8 cellular contexts compared by ENCODE assay signal in the genomic region with DNA sequence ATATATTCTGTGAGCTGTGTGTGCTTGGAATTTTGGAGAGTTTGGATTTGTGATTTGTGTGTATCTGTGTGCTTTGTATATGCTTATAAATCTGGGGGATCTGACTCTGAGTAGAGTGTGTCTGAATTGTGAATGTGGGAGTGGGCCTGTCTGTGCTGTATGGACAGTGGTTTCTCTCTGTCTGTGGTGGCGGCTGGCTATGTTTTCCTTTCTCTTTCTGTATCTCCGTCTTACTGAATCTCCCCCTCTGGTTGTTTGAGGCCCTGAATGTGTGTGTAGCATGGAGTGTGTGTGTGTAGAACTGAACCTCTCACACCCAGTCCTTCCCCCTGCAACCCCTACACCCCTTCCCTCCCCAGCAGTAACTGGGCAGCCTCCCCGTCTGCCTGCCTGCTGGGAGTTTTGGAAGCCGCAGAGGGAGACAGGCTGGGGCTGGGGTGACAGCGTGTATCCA. TPM values are rescaled to one million over a fixed set of nuclear protein-coding genes. Genes with fewer than 3 reads are reported as not detected.
DNase-seq lines count a peak whose midpoint lies in the region; ATAC-seq and TF ChIP-seq lines count a peak whose summit lies in the region.

No MANE protein-coding gene starts in this region.

- H3K9me3 Mint-ChIP-seq in CD8-positive, alpha-beta T cell = no peaks in the 10 kb centered on the region
- no peaks in the 10 kb centered on the region for H3K9me3 Mint-ChIP-seq in stimulated activated naive CD8-positive, alpha-beta T cell treated with anti-CD3 and anti-CD28 coated beads, Interleukin-15, Interleukin-2, amounts not matched to agents 100 ng/mL and 50 ng/mL, for 24 hours

- H3K27me3 Mint-ChIP-seq in CD8-positive, alpha-beta T cell (ENCODE audit: low read depth) = peaks cover 27% of the 10 kb centered on the region
- H3K27me3 Mint-ChIP-seq in stimulated activated naive CD8-positive, alpha-beta T cell treated with anti-CD3 and anti-CD28 coated beads, Interleukin-15, Interleukin-2, amounts not matched to agents 100 ng/mL and 50 ng/mL, for 24 hours = peaks cover 16% of the 10 kb centered on the region

- CTCF ChIA-PET in CD8-positive, alpha-beta T cell (lab: Charles Lee) = interaction anchor here (0.6 to 1.1 kb wide), 2 partner anchors 17 to 247 kb away, joined by 3 read pairs; no protein-coding TSS in a partner anchor
- CTCF ChIA-PET in Panc1 (lab: Charles Lee) = interaction anchor here (0.6 kb wide), 1 partner anchor 23 kb away, joined by 6 read pairs; no protein-coding TSS in a partner anchor

- BruUV-seq in Panc1 (replicated peaks; lab: Mats Ljungman, UMichigan) = no TSS peak

- H3K27ac ChIP-seq in CD8-positive, alpha-beta T cell (ENCODE audit: low read depth, low read length) = no peak overlapping the region
- H3K27ac ChIP-seq in Panc1 (ENCODE audit: low read length) = peak overlapping the region; percentile 82

- no peaks in the 10 kb centered on the region for H3K36me3 Mint-ChIP-seq in CD8-positive, alpha-beta T cell
- H3K36me3 Mint-ChIP-seq in stimulated activated naive CD8-positive, alpha-beta T cell treated with anti-CD3 and anti-CD28 coated beads, Interleukin-15, Interleukin-2, amounts not matched to agents 100 ng/mL and 50 ng/mL, for 24 hours (ENCODE audit: low read depth) = no peaks in the 10 kb centered on the region

- H3K27ac Mint-ChIP-seq in CD8-positive, alpha-beta T cell = peak overlapping the region; percentile 47
- H3K27ac Mint-ChIP-seq in stimulated activated naive CD8-positive, alpha-beta T cell treated with anti-CD3 and anti-CD28 coated beads, Interleukin-15, Interleukin-2, amounts not matched to agents 100 ng/mL and 50 ng/mL, for 24 hours = peak overlapping the region; percentile 62

- POLR2A ChIA-PET in CD8-positive, alpha-beta T cell (lab: Charles Lee) = interaction anchor here (0.9 kb wide), 1 partner anchor 18 kb away, joined by 3 read pairs; no protein-coding TSS in a partner anchor
- POLR2A ChIA-PET in Panc1 (lab: Charles Lee) = interaction anchor here (0.7 kb wide), 1 partner anchor 92 kb away, joined by 9 read pairs; no protein-coding TSS in a partner anchor

- H3K27me3 ChIP-seq in CD8-positive, alpha-beta T cell (ENCODE audit: insufficient read depth, low read length) = peaks cover 25% of the 10 kb centered on the region
- no peaks in the 10 kb centered on the region for H3K27me3 ChIP-seq in Panc1 (ENCODE audit: control insufficient read depth, insufficient read depth, low read length)

- in situ Hi-C loops in Panc1 (cut with HindIII; ENCODE audit: low pct_unique_long_range_greater_than_20kb, low sequenced_read_pairs) = no loop called here

- no peak overlapping the region for H3K4me3 ChIP-seq in CD8-positive, alpha-beta T cell (ENCODE audit: low read depth, low read length)
- peak overlapping the region; percentile 78 to 81 for H3K4me3 ChIP-seq in Panc1 (ENCODE audit: low read depth in 2 of 2, low read length in 2 of 2)

- H3K4me3 Mint-ChIP-seq in CD8-positive, alpha-beta T cell = peak overlapping the region; percentile 16
- H3K4me3 Mint-ChIP-seq in stimulated activated naive CD8-positive, alpha-beta T cell treated with anti-CD3 and anti-CD28 coated beads, Interleukin-15, Interleukin-2, amounts not matched to agents 100 ng/mL and 50 ng/mL, for 24 hours = peak overlapping the region; percentile 56

- no peaks in the 10 kb centered on the region for H3K9me3 ChIP-seq in CD8-positive, alpha-beta T cell (ENCODE audit: low read length)
- no peaks in the 10 kb centered on the region for H3K9me3 ChIP-seq in Panc1 (ENCODE audit: control insufficient read depth, insufficient read depth, low read depth, low read length)

- peaks cover 48% of the 10 kb centered on the region for H3K4me1 Mint-ChIP-seq in CD8-positive, alpha-beta T cell (ENCODE audit: low read depth)
- peaks cover 70% of the 10 kb centered on the region for H3K4me1 Mint-ChIP-seq in stimulated activated naive CD8-positive, alpha-beta T cell treated with anti-CD3 and anti-CD28 coated beads, Interleukin-15, Interleukin-2, amounts not matched to agents 100 ng/mL and 50 ng/mL, for 24 hours (ENCODE audit: low read depth)

- no peaks in the 10 kb centered on the region for H3K36me3 ChIP-seq in CD8-positive, alpha-beta T cell (ENCODE audit: insufficient read depth, low read length)
- no peaks in the 10 kb centered on the region; the same call in 1 of the 2 replicates for H3K36me3 ChIP-seq in Panc1 (ENCODE audit: control insufficient read depth, insufficient read depth, low read length)

- DNase-seq in CD8-positive, alpha-beta T cell = no peak
- DNase-seq in Panc1 (ENCODE audit: low read depth, low spot score) = no peak
- DNase-seq in left ventricle myocardium superior = peak; percentile 32
- no peak for DNase-seq in dedifferentiated amniotic fluid mesenchymal stem cell (ENCODE audit: extremely low spot score)
- DNase-seq in stimulated activated CD4-positive, alpha-beta T cell treated with anti-CD3 and anti-CD28 coated beads, Interleukin-2, amount 100 ng/mL, for 48 hours = no peak
- no peak for DNase-seq in COLO829 (ENCODE audit: low spot score)

- peaks cover 54% of the 10 kb centered on the region for H3K4me1 ChIP-seq in CD8-positive, alpha-beta T cell (ENCODE audit: insufficient read depth, low read length)
- peaks cover 57% of the 10 kb centered on the region for H3K4me1 ChIP-seq in Panc1 (ENCODE audit: control insufficient read depth, insufficient read depth, low read length)

- intact Hi-C loops in CD8-positive, alpha-beta T cell (cut with DNase I, micrococcal nuclease) = loop anchor here in 1 of 2 experiments (2.0 kb wide), 1 partner anchor 16 kb away; no protein-coding TSS in a partner anchor
- intact Hi-C loops in Panc1 (cut with micrococcal nuclease; ENCODE audit: unreplicated experiment) (loop anchor here (5.0 kb wide), 1 partner anchor 39 kb away; no protein-coding TSS in a partner anchor), left ventricle myocardium superior (cut with micrococcal nuclease) (no loop called here)

- no peak for TF ChIP-seq CTCF in CD8-positive, alpha-beta T cell (IDR thresholded peaks at IDR 0.05)
- no peak for TF ChIP-seq CTCF in Panc1 (IDR thresholded peaks at IDR 0.05)

- no peak for ATAC-seq in CD8-positive, alpha-beta T cell
- ATAC-seq in GM21619 (IDR thresholded peaks at IDR 0.05; ENCODE audit: unreplicated experiment) (peak; percentile 28), Panc1 (no peak), left ventricle myocardium superior (no peak)

RNA-seq across cellular contexts. Expression of a gene that starts 4.7 kb away (rescaled TPM):
- total RNA-seq in CD8-positive, alpha-beta T cell = 1 to 10 TPM; 4.1 to 4.7 TPM
- total RNA-seq in Panc1 (2021; ENCODE audit: unreplicated experiment) (85.0 TPM), left ventricle myocardium superior (75.7 TPM)
- polyA plus RNA-seq in Panc1 (2012; ENCODE audit: insufficient read length) = 151 TPM

Comparison
In these comparisons a context has a peak if more than half of its experiments do, and no peak if none do; other contexts are left out.
1. RNA of a gene that starts 4.7 kb away (total RNA-seq): 85.0 TPM in Panc1 (single experiment) and 75.7 TPM in left ventricle myocardium superior (single experiment); 4.1 to 4.7 TPM in CD8-positive, alpha-beta T cell; every median in the first group is over 10 times any median in the second.